Comparison of ENCODE assay signal across 11 cellular contexts in the genomic region with DNA sequence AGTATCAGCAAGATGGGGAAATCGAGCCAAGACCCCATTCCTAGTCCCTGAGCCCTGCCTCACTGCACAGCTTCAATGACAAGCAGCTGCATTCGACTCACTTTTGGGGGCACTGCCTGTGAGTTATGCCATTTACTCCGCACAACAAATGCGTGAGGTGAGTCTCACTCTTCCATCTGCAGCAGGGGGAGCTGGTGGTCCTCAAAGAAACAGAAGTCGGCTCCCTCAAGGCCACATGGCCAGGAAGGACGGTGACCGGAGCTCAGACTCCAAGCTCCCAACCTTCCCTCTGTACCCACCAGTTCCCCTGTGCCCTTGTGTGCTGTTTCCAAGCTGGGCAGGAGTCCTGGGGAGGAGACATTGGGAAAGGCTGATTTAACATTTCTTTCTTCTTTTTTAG.
DNase-seq lines count a peak whose midpoint lies in the region; ATAC-seq and TF ChIP-seq lines count a peak whose summit lies in the region.
"Had no signal": no experiment of that assay in that cellular context is flagged by ENCODE, and none has a peak within 500 bp of the region (broad histone marks: within the 10 kb centered on the region; RNA-seq: fewer than 3 reads in every experiment).

No MANE protein-coding gene starts in this region.

- no peak overlapping the region for H3K4me2 ChIP-seq in DOHH2 (ENCODE audit: low read length)

- no peak for DNase-seq in astrocyte of the spinal cord (ENCODE audit: low read depth, low spot score)
- DNase-seq in NCI-H1436 treated with DMSO at 0.1 percent for 48 hours (lab: John Stamatoyannopoulos, UW) = no peak
- no peak for DNase-seq in hypothalamus (lab: John Stamatoyannopoulos, UW)
- DNase-seq: activated T-cell treated with anti-CD3 and anti-CD28 coated beads, Interleukin-2, amount 50 U/mL, for 72 hours; hippocampal formation; MM.1S; SHP77 treated with DMSO at 0.1 percent for 48 hours had no signal

- no peak overlapping the region for H3K4me3 Mint-ChIP-seq in nephron
- H3K4me3 Mint-ChIP-seq: activated T-cell treated with anti-CD3 and anti-CD28 coated beads, Interleukin-2, amount 50 U/mL, for 72 hours had no signal

- no peaks in the 10 kb centered on the region for H4K20me1 ChIP-seq in DOHH2 (ENCODE audit: control insufficient read depth, insufficient read depth, low read depth, low read length)

- H3K4me3 ChIP-seq in DOHH2 (ENCODE audit: low read length) (no peak overlapping the region), HEK293 (ENCODE audit: low read depth, low read length) (no peak overlapping the region), astrocyte of the spinal cord (ENCODE audit: low read depth, low read length) (no peak overlapping the region)

- no peaks in the 10 kb centered on the region for H3K9me3 ChIP-seq in DOHH2 (ENCODE audit: control insufficient read depth, insufficient read depth, low read length)
- H3K9me3 ChIP-seq in HEK293 (ENCODE audit: control insufficient read depth, insufficient read depth, low read depth, low read length) = no peaks in the 10 kb centered on the region

- no peaks in the 10 kb centered on the region for H3K9me2 ChIP-seq in DOHH2 (replicated peaks; ENCODE audit: control insufficient read depth, low read length)

- H3K4me1 Mint-ChIP-seq in nephron = no peaks in the 10 kb centered on the region

- no peak for ATAC-seq in GM18870 (IDR thresholded peaks at IDR 0.05; ENCODE audit: unreplicated experiment)
- ATAC-seq: activated T-cell treated with anti-CD3 and anti-CD28 coated beads, Interleukin-2, amount 50 U/mL, for 72 hours had no signal

- POLR2A ChIA-PET in HEK293 (lab: Yijun Ruan, JAX) = no interaction called here

- H3K27me3 Mint-ChIP-seq in nephron (ENCODE audit: low read depth) = peaks cover 21% of the 10 kb centered on the region

- no peak overlapping the region for H3K27ac ChIP-seq in DOHH2 (ENCODE audit: low read depth, low read length)
- no peak overlapping the region for H3K27ac ChIP-seq in HEK293 (ENCODE audit: extremely low read depth, low read depth, low read length)

- no peaks in the 10 kb centered on the region for H3K36me3 ChIP-seq in DOHH2 (ENCODE audit: control insufficient read depth, low read length)
- no peaks in the 10 kb centered on the region for H3K36me3 ChIP-seq in HEK293 (ENCODE audit: control insufficient read depth in 2 of 2, insufficient read depth in 1 of 2, low read length in 2 of 2)

- no peaks in the 10 kb centered on the region for H3F3A ChIP-seq in DOHH2 (ENCODE audit: control insufficient read depth, insufficient read depth)

- no peaks in the 10 kb centered on the region for H3K9me3 Mint-ChIP-seq in nephron
- H3K9me3 Mint-ChIP-seq: activated T-cell treated with anti-CD3 and anti-CD28 coated beads, Interleukin-2, amount 50 U/mL, for 72 hours had no signal

- H3K27ac Mint-ChIP-seq in nephron = no peak overlapping the region
- H3K27ac Mint-ChIP-seq: activated T-cell treated with anti-CD3 and anti-CD28 coated beads, Interleukin-2, amount 50 U/mL, for 72 hours had no signal

- H3K27me3 ChIP-seq in DOHH2 (ENCODE audit: control insufficient read depth, low read length) = 0 out of 2 replicates have a peak, but pooled peaks cover 3% of the 10 kb centered on the region

- in situ Hi-C loops in astrocyte of the spinal cord (cut with HindIII; ENCODE audit: low sequenced_read_pairs) = no loop called here

- H3K4me1 ChIP-seq in DOHH2 (ENCODE audit: control insufficient read depth, low read length) (peaks cover 2% of the 10 kb centered on the region; the same call in 1 of the 2 replicates), HEK293 (ENCODE audit: control insufficient read depth, insufficient read depth, low read length) (no peaks in the 10 kb centered on the region)

- no peaks in the 10 kb centered on the region for H3K79me2 ChIP-seq in DOHH2 (ENCODE audit: control insufficient read depth, low read length)

- CTCF ChIA-PET in HEK293 (lab: Yijun Ruan, JAX) = interaction anchor here (0.6 to 1.5 kb wide), 7 partner anchors 16 to 451 kb away, joined by 3 read pairs; no protein-coding TSS in a partner anchor

- TF ChIP-seq CTCF in DOHH2 (IDR thresholded peaks at IDR 0.05; ENCODE audit: low read depth, low read length, poor library complexity, severe bottlenecking) = peak; percentile 38
- TF ChIP-seq CTCF in HEK293 (tag by site-specific recombination; IDR thresholded peaks at IDR 0.05) = 0 out of 2 replicates have a peak, but pooled peaks have one; percentile 16
- TF ChIP-seq CTCF in astrocyte of the spinal cord (IDR thresholded peaks at IDR 0.05; ENCODE audit: low read depth, low read length) = peak; percentile 18
- peak; percentile 12 to 34 (median 24) for TF ChIP-seq CTCF in nephron (IDR thresholded peaks at IDR 0.05; ENCODE audit: unreplicated experiment in 3 of 3)

- H3K36me3 Mint-ChIP-seq in nephron (ENCODE audit: low read depth) = no peaks in the 10 kb centered on the region

TF ChIP-seq in HEK293, 187 proteins besides CTCF, POLR2A, EP300 and RAD21:
- TF ChIP-seq ZNF629 (tag by site-specific recombination; IDR thresholded peaks at IDR 0.05) (no peak), ZNF146 (tag by site-specific recombination; IDR thresholded peaks at IDR 0.05) (no peak), ZNF221 (tag by site-specific recombination; IDR thresholded peaks at IDR 0.05; ENCODE audit: borderline replicate concordance) (no peak), BCL11A (tag by site-specific recombination; IDR thresholded peaks at IDR 0.05; ENCODE audit: low read depth) (no peak), ZBTB48 (tag by site-specific recombination; IDR thresholded peaks at IDR 0.05) (no peak), ZNF350 (tag by site-specific recombination; IDR thresholded peaks at IDR 0.05) (no peak), ZNF223 (tag by site-specific recombination; IDR thresholded peaks at IDR 0.05) (no peak), ZFP41 (tag by site-specific recombination; IDR thresholded peaks at IDR 0.05; ENCODE audit: borderline replicate concordance) (no peak), ZNF133 (tag by site-specific recombination; IDR thresholded peaks at IDR 0.05) (no peak), ZNF112 (tag by site-specific recombination; IDR thresholded peaks at IDR 0.05) (no peak), SP3 (tag by site-specific recombination; IDR thresholded peaks at IDR 0.05) (no peak), ZNF585B (tag by site-specific recombination; IDR thresholded peaks at IDR 0.05) (no peak), ZNF776 (tag by site-specific recombination; IDR thresholded peaks at IDR 0.05; ENCODE audit: borderline replicate concordance) (no peak), IKZF3 (tag by site-specific recombination; IDR thresholded peaks at IDR 0.05) (no peak), ZNF23 (tag by site-specific recombination; IDR thresholded peaks at IDR 0.05; ENCODE audit: borderline replicate concordance) (no peak)
- TF ChIP-seq, protein P1, sequence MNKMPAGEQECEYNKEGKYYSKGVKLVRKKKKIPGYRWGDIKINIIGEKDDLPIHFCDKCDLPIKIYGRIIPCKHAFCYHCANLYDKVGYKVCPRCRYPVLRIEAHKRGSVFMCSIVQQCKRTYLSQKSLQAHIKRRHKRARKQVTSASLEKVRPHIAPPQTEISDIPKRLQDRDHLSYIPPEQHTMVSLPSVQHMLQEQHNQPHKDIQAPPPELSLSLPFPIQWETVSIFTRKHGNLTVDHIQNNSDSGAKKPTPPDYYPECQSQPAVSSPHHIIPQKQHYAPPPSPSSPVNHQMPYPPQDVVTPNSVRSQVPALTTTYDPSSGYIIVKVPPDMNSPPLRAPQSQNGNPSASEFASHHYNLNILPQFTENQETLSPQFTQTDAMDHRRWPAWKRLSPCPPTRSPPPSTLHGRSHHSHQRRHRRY (tag by site-specific recombination; IDR thresholded peaks at IDR 0.05) = no peak
- TF ChIP-seq, protein P2, sequence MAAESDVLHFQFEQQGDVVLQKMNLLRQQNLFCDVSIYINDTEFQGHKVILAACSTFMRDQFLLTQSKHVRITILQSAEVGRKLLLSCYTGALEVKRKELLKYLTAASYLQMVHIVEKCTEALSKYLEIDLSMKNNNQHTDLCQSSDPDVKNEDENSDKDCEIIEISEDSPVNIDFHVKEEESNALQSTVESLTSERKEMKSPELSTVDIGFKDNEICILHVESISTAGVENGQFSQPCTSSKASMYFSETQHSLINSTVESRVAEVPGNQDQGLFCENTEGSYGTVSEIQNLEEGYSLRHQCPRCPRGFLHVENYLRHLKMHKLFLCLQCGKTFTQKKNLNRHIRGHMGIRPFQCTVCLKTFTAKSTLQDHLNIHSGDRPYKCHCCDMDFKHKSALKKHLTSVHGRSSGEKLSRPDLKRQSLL (tag by site-specific recombination; IDR thresholded peaks at IDR 0.05) = no peak
- TF ChIP-seq, protein P3, sequence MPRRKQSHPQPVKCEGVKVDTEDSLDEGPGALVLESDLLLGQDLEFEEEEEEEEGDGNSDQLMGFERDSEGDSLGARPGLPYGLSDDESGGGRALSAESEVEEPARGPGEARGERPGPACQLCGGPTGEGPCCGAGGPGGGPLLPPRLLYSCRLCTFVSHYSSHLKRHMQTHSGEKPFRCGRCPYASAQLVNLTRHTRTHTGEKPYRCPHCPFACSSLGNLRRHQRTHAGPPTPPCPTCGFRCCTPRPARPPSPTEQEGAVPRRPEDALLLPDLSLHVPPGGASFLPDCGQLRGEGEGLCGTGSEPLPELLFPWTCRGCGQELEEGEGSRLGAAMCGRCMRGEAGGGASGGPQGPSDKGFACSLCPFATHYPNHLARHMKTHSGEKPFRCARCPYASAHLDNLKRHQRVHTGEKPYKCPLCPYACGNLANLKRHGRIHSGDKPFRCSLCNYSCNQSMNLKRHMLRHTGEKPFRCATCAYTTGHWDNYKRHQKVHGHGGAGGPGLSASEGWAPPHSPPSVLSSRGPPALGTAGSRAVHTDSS (tag by site-specific recombination; IDR thresholded peaks at IDR 0.05) = no peak
